In the genomic region with DNA sequence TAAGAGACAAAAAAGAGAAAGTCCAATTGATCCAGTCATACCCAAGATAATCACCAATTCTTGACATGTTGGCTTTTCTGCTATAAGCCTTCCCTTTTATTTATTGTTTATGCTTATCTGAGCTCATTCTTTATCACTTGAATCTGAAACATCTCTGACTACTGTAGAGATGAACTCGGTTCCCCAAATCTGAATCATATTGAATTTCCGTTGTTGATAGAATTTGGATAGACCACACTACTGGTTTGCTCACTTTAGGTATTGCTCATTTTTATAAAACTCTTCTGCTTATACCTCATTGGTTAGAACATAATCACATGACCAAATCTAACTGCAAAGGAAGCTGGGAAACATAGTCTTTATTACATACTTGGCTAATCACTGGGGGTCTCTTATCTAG, we compare ENCODE assay signal across 33 cellular contexts.
"Had no signal": no experiment of that assay in that cellular context is flagged by ENCODE, and none has a peak within 500 bp of the region (broad histone marks: within the 10 kb centered on the region; RNA-seq: fewer than 3 reads in every experiment).

No MANE protein-coding gene starts in this region.

- FAIRE-seq: astrocyte, TTC549 had no signal

- ATAC-seq: activated CD8-positive, alpha-beta T cell treated with anti-CD3 and anti-CD28 coated beads for 36 hours; activated T-cell treated with anti-CD3 and anti-CD28 coated beads, Interleukin-2, amount 50 U/mL, for 4 hours; activated T-cell treated with anti-CD3 and anti-CD28 coated beads, Interleukin-2, amount 50 U/mL, for 72 hours; body of pancreas had no signal

- H3K27ac Mint-ChIP-seq: activated B cell treated with CpG ODN at 0.5 μM for 24 hours; activated CD4-positive, alpha-beta memory T cell treated with anti-CD3 and anti-CD28 coated beads for 36 hours; activated CD4-positive, alpha-beta T cell treated with anti-CD3 and anti-CD28 coated beads, Interleukin-2, amount 10 ng/mL, durations not matched to agents 7 days and 5 days; activated CD8-positive, alpha-beta T cell treated with anti-CD3 and anti-CD28 coated beads for 36 hours; activated naive CD4-positive, alpha-beta T cell treated with anti-CD3 and anti-CD28 coated beads, Interleukin-2, amount 10 ng/mL, durations not matched to agents 7 days and 5 days; activated naive CD4-positive, alpha-beta T cell treated with anti-CD3 and anti-CD28 coated beads, Interleukin-2, amount 50 U/mL, for 24 hours; activated naive CD8-positive, alpha-beta T cell treated with anti-CD3 and anti-CD28 coated beads for 36 hours; activated T-cell treated with anti-CD3 and anti-CD28 coated beads, Interleukin-2, amount 50 U/mL, for 72 hours; activated T-helper 1 cell treated with anti-CD3 and anti-CD28 coated beads, Interleukin-12 subunit alpha, Interleukin-12 subunit beta, Interleukin-2, Interleukin-4 antibody, amounts not matched to agents 30 ng/mL and 10 ng/mL and 1 ng/mL, durations not matched to agents 14 hours and 24 hours and 36 hours; activated T-helper 2 cell treated with anti-CD3 and anti-CD28 coated beads, Interferon-gamma antibody, Interleukin-2, Interleukin-4, amounts not matched to agents 10 μg/mL and 5 μg/mL and 100 μg/mL, durations not matched to agents 14 hours and 24 hours and 36 hours; T-helper 1 cell treated with Interleukin-12 subunit alpha and Interleukin-12 subunit beta and Interleukin-4 antibody, amounts not matched to agents 30 μg/mL and 1 μg/mL, for 36 hours; T-helper 2 cell treated with Interferon-gamma antibody and Interleukin-4, amounts not matched to agents 5 μg/mL and 100 μg/mL, for 36 hours had no signal

- H3K27ac ChIP-seq: adrenal gland, body of pancreas, brain microvascular endothelial cell, breast epithelium, WERI-Rb-1 had no signal

- DNase-seq: activated B cell treated with CpG ODN at 0.5 μM for 24 hours; activated CD4-positive, alpha-beta memory T cell treated with anti-CD3 and anti-CD28 coated beads for 36 hours; activated CD4-positive, alpha-beta T cell treated with anti-CD3 and anti-CD28 coated beads for 48 hours; activated CD4-positive, alpha-beta T cell treated with anti-CD3 and anti-CD28 coated beads, Interleukin-2, amount 10 ng/mL, durations not matched to agents 7 days and 5 days; activated CD4-positive, CD25-positive, alpha-beta regulatory T cell treated with anti-CD3 and anti-CD28 coated beads, Interleukin-2, amount 50 U/mL, for 72 hours; activated CD8-positive, alpha-beta memory T cell treated with anti-CD3 and anti-CD28 coated beads, Interleukin-2, amount 50 U/mL, for 4 hours; activated CD8-positive, alpha-beta T cell treated with anti-CD3 and anti-CD28 coated beads for 36 hours; activated effector memory CD4-positive, alpha-beta T cell treated with Interleukin-2 at 50 U/mL for 16 hours; activated gamma-delta T cell; activated naive CD4-positive, alpha-beta T cell treated with anti-CD3 and anti-CD28 coated beads, Interleukin-2, amount 10 ng/mL, durations not matched to agents 7 days and 5 days; activated naive CD4-positive, alpha-beta T cell treated with Interleukin-2 at 50 U/mL for 16 hours; activated naive CD8-positive, alpha-beta T cell treated with anti-CD3 and anti-CD28 coated beads for 36 hours; activated T-cell treated with anti-CD3 and anti-CD28 coated beads for 4 hours; activated T-cell treated with anti-CD3 and anti-CD28 coated beads, Interleukin-2, amount 50 U/mL, for 1 hour; activated T-cell treated with anti-CD3 and anti-CD28 coated beads, Interleukin-2, amount 50 U/mL, for 4 hours; activated T-cell treated with anti-CD3 and anti-CD28 coated beads, Interleukin-2, amount 50 U/mL, for 72 hours; adrenal gland; amniotic stem cell; aorta; body of pancreas; brain microvascular endothelial cell; central memory CD4-positive, alpha-beta T cell; T-helper 1 cell; T-helper 9 cell; WERI-Rb-1 had no signal

- H3K4me3 Mint-ChIP-seq: activated B cell treated with CpG ODN at 0.5 μM for 24 hours; activated CD4-positive, alpha-beta memory T cell treated with anti-CD3 and anti-CD28 coated beads for 36 hours; activated CD4-positive, alpha-beta T cell treated with anti-CD3 and anti-CD28 coated beads, Interleukin-2, amount 10 ng/mL, durations not matched to agents 7 days and 5 days; activated CD8-positive, alpha-beta T cell treated with anti-CD3 and anti-CD28 coated beads for 36 hours; activated naive CD4-positive, alpha-beta T cell treated with anti-CD3 and anti-CD28 coated beads, Interleukin-2, amount 10 ng/mL, durations not matched to agents 7 days and 5 days; activated naive CD4-positive, alpha-beta T cell treated with anti-CD3 and anti-CD28 coated beads, Interleukin-2, amount 50 U/mL, for 24 hours; activated naive CD8-positive, alpha-beta T cell treated with anti-CD3 and anti-CD28 coated beads for 36 hours; activated T-cell treated with anti-CD3 and anti-CD28 coated beads, Interleukin-2, amount 50 U/mL, for 4 hours; activated T-cell treated with anti-CD3 and anti-CD28 coated beads, Interleukin-2, amount 50 U/mL, for 72 hours; activated T-helper 1 cell treated with anti-CD3 and anti-CD28 coated beads, Interleukin-12 subunit alpha, Interleukin-12 subunit beta, Interleukin-2, Interleukin-4 antibody, amounts not matched to agents 30 ng/mL and 10 ng/mL and 1 ng/mL, durations not matched to agents 14 hours and 24 hours and 36 hours; T-helper 1 cell treated with Interleukin-12 subunit alpha and Interleukin-12 subunit beta and Interleukin-4 antibody, amounts not matched to agents 30 μg/mL and 1 μg/mL, for 36 hours; T-helper 2 cell treated with Interferon-gamma antibody and Interleukin-4, amounts not matched to agents 5 μg/mL and 100 μg/mL, for 36 hours had no signal

- H3K4me1 ChIP-seq: adrenal gland, body of pancreas, breast epithelium had no signal

- H3K36me3 ChIP-seq: adrenal gland, brain microvascular endothelial cell, breast epithelium, WERI-Rb-1 had no signal

- H3K9me3 ChIP-seq: adrenal gland, body of pancreas, breast epithelium had no signal

- H3K27me3 ChIP-seq: body of pancreas, brain microvascular endothelial cell, breast epithelium had no signal

- H3K9me3 Mint-ChIP-seq: activated CD4-positive, alpha-beta memory T cell treated with anti-CD3 and anti-CD28 coated beads for 36 hours; activated CD8-positive, alpha-beta T cell treated with anti-CD3 and anti-CD28 coated beads for 36 hours; activated naive CD4-positive, alpha-beta T cell treated with anti-CD3 and anti-CD28 coated beads, Interleukin-2, amount 10 ng/mL, durations not matched to agents 7 days and 5 days; activated naive CD4-positive, alpha-beta T cell treated with anti-CD3 and anti-CD28 coated beads, Interleukin-2, amount 50 U/mL, for 24 hours; activated naive CD8-positive, alpha-beta T cell treated with anti-CD3 and anti-CD28 coated beads for 36 hours; activated T-cell treated with anti-CD3 and anti-CD28 coated beads, Interleukin-2, amount 50 U/mL, for 4 hours; activated T-cell treated with anti-CD3 and anti-CD28 coated beads, Interleukin-2, amount 50 U/mL, for 72 hours; activated T-helper 1 cell treated with anti-CD3 and anti-CD28 coated beads, Interleukin-12 subunit alpha, Interleukin-12 subunit beta, Interleukin-2, Interleukin-4 antibody, amounts not matched to agents 30 ng/mL and 10 ng/mL and 1 ng/mL, durations not matched to agents 14 hours and 24 hours and 36 hours; activated T-helper 2 cell treated with anti-CD3 and anti-CD28 coated beads, Interferon-gamma antibody, Interleukin-2, Interleukin-4, amounts not matched to agents 10 μg/mL and 5 μg/mL and 100 μg/mL, durations not matched to agents 14 hours and 24 hours and 36 hours; T-helper 1 cell treated with Interleukin-12 subunit alpha and Interleukin-12 subunit beta and Interleukin-4 antibody, amounts not matched to agents 30 μg/mL and 1 μg/mL, for 36 hours had no signal

- H3K4me3 ChIP-seq: adrenal gland, body of pancreas, breast epithelium had no signal

- H3K36me3 Mint-ChIP-seq: activated CD4-positive, alpha-beta memory T cell treated with anti-CD3 and anti-CD28 coated beads for 36 hours; activated naive CD4-positive, alpha-beta T cell treated with anti-CD3 and anti-CD28 coated beads, Interleukin-2, amount 10 ng/mL, durations not matched to agents 7 days and 5 days; activated naive CD8-positive, alpha-beta T cell treated with anti-CD3 and anti-CD28 coated beads for 36 hours had no signal
